Comparison of ENCODE assay signal across 2 cellular contexts in the genomic region with DNA sequence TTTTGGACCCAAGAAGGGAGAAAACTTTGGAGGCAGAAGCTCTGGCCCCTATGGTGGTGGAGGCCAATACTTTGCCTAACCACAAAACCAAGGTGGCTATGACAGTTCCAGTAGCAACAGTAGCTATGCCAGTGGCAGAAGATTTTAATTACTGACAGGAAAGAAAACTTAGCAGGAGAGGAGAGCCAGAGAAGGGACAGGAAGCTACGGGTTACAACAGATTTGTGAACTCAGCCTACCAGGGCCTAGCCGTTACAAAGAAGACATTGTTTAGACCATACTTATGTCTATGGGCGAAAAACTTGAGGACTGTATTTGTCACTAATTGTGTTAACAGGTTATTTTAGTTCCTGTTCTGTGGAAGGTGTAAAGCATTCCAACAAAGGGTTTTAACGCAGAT.
TF ChIP-seq lines count a peak whose summit lies in the region.

No MANE protein-coding gene starts in this region.

TF ChIP-seq in HepG2, 621 proteins besides CTCF, POLR2A, EP300 and RAD21:
- TF ChIP-seq TBX2 (CRISPR knock-in tag; IDR thresholded peaks at IDR 0.05; ENCODE audit: borderline replicate concordance) (peak; percentile 50; the same call in 1 of the 2 replicates), CEBPG (CRISPR knock-in tag; IDR thresholded peaks at IDR 0.05) (0 out of 2 replicates have a peak, but pooled peaks have one; percentile 13), SOX5 (CRISPR knock-in tag; IDR thresholded peaks at IDR 0.05; ENCODE audit: borderline replicate concordance) (peak; percentile 50; the same call in 1 of the 2 replicates), PREB (CRISPR knock-in tag; IDR thresholded peaks at IDR 0.05) (no peak), ETV5 (CRISPR knock-in tag; IDR thresholded peaks at IDR 0.05; ENCODE audit: borderline replicate concordance) (peak; percentile 37; the same call in 1 of the 2 replicates)

TF ChIP-seq in SK-N-SH, 30 proteins besides CTCF, POLR2A, EP300 and RAD21:
- TF ChIP-seq YY1 (IDR thresholded peaks at IDR 0.05; ENCODE audit: low read depth): no peak
- no peak for TF ChIP-seq FOXM1 (IDR thresholded peaks at IDR 0.05; ENCODE audit: low read depth)
- TF ChIP-seq NFIC (IDR thresholded peaks at IDR 0.05; ENCODE audit: borderline replicate concordance): no peak
- no peak for TF ChIP-seq TAF1 (IDR thresholded peaks at IDR 0.05; ENCODE audit: borderline replicate concordance, low read depth, low read length)
- TF ChIP-seq USF1 (IDR thresholded peaks at IDR 0.05; ENCODE audit: borderline replicate concordance, low read depth): no peak
